9 cellular contexts compared by ENCODE assay signal in genomic region chr10:79292789-79293746, GRCh38. TPM values are rescaled to one million over a fixed set of nuclear protein-coding genes. Genes with fewer than 3 reads are reported as not detected.
DNase-seq lines count a peak whose midpoint lies in the region; ATAC-seq and TF ChIP-seq lines count a peak whose summit lies in the region.
"Had no signal": no experiment of that assay in that cellular context is flagged by ENCODE, and none has a peak within 500 bp of the region (broad histone marks: within the 10 kb centered on the region; RNA-seq: fewer than 3 reads in every experiment).

No MANE protein-coding gene starts in this region.

- H3K27me3 ChIP-seq in GM06990 (replicated peaks; ENCODE audit: control insufficient read depth, insufficient read depth, low read length) = no peaks in the 10 kb centered on the region
- no peaks in the 10 kb centered on the region for H3K27me3 ChIP-seq in left lung
- H3K27me3 ChIP-seq in vagina = no peaks in the 10 kb centered on the region
- H3K27me3 ChIP-seq in prostate gland (replicated peaks; ENCODE audit: insufficient read depth) = no peaks in the 10 kb centered on the region

- H3K4me1 ChIP-seq in left lung = peaks cover 6 to 63% of the 10 kb centered on the region in 2 donors
- peaks cover 25% of the 10 kb centered on the region for H3K4me1 ChIP-seq in vagina
- H3K4me1 ChIP-seq in prostate gland (replicated peaks) = no peaks in the 10 kb centered on the region

- peak overlapping the region; percentile 69 to 98 for H3K27ac ChIP-seq in left lung
- H3K27ac ChIP-seq in vagina = peak overlapping the region; percentile 47
- no peak overlapping the region for H3K27ac ChIP-seq in prostate gland

- no peak overlapping the region for H3K4me3 ChIP-seq in GM06990 (replicated peaks; ENCODE audit: low read depth, low read length)
- H3K4me3 ChIP-seq in left lung = no peak overlapping the region
- no peak overlapping the region for H3K4me3 ChIP-seq in vagina
- no peak overlapping the region for H3K4me3 ChIP-seq in prostate gland
- H3K4me3 ChIP-seq: lung had no signal

- TF ChIP-seq POLR2A in vagina (IDR thresholded peaks at IDR 0.05) (no peak), prostate gland (IDR thresholded peaks at IDR 0.05) (no peak)

- H3K36me3 ChIP-seq in GM06990 (ENCODE audit: control insufficient read depth, insufficient read depth, low read length) (peaks cover 57% of the 10 kb centered on the region), left lung (peaks cover 0 to 89% of the 10 kb centered on the region in 2 donors), vagina (peaks cover 0 to 84% of the 10 kb centered on the region in 2 donors), prostate gland (peaks cover 0 to 19% of the 10 kb centered on the region in 2 donors)

- peak; percentile 77 for TF ChIP-seq CTCF in GM06990 (IDR thresholded peaks at IDR 0.05; ENCODE audit: insufficient read depth, low read length, poor library complexity, severe bottlenecking)
- peak in 1 of 2 donors; percentile 48 for TF ChIP-seq CTCF in left lung (IDR thresholded peaks at IDR 0.05)
- peak in 1 of 3 experiments; percentile 15 for TF ChIP-seq CTCF in vagina (IDR thresholded peaks at IDR 0.05)
- TF ChIP-seq CTCF in prostate gland (IDR thresholded peaks at IDR 0.05) = peak in 1 of 4 experiments; percentile 10

- DNase-seq in GM06990 (ENCODE audit: extremely low read depth, insufficient read length) (no peak), NCI-H69 (lab: John Stamatoyannopoulos, UW) (peak; percentile 21), astrocyte of the hippocampus (ENCODE audit: low read depth, low spot score) (peak; percentile 26), left lung (peak; percentile 59 to 89), vagina (ENCODE audit: extremely low spot score in 2 of 2) (no peak), T-helper 9 cell (no peak), NCI-H1092 treated with DMSO at 0.1 percent for 48 hours (lab: John Stamatoyannopoulos, UW) (no peak), prostate gland (ENCODE audit: low spot score) (no peak)

- ATAC-seq in left lung = peak; percentile 26

- no peaks in the 10 kb centered on the region for H3K9me3 ChIP-seq in left lung
- no peaks in the 10 kb centered on the region for H3K9me3 ChIP-seq in vagina
- H3K9me3 ChIP-seq in prostate gland = no peaks in the 10 kb centered on the region

- 70% methylated on average over 24 of the region's 24 CpGs for WGBS in prostate gland

- intact Hi-C loops in left lung (cut with DNase I) = no loop called here
- intact Hi-C loops in vagina (cut with DNase I) = no loop called here
- intact Hi-C loops in prostate gland (cut with DNase I) = no loop called here

RNA-seq across cellular contexts. Expression of gene PPIF, which starts 54.2 kb away (rescaled TPM):
- 10 to 100 TPM; 32.9 to 75.6 TPM for total RNA-seq in left lung
- total RNA-seq in vagina = 44.7 TPM
- 10 to 100 TPM; 30.6 to 69.1 TPM for total RNA-seq in prostate gland

Comparison
In these comparisons a context has a peak if more than half of its experiments do, and no peak if none do; other contexts are left out.
1. DNase-seq: peak in NCI-H69 (single experiment), astrocyte of the hippocampus (single experiment) and left lung (2 of 2); none in GM06990 (single experiment), vagina (0 of 2), T-helper 9 cell (single experiment), NCI-H1092 treated with DMSO at 0.1 percent for 48 hours (single experiment) and prostate gland (single experiment).
2. H3K27ac ChIP-seq: peak in left lung (2 of 2) and vagina (single experiment); none in prostate gland (0 of 2).